Comparison of ENCODE assay signal across 19 cellular contexts in the genomic region with DNA sequence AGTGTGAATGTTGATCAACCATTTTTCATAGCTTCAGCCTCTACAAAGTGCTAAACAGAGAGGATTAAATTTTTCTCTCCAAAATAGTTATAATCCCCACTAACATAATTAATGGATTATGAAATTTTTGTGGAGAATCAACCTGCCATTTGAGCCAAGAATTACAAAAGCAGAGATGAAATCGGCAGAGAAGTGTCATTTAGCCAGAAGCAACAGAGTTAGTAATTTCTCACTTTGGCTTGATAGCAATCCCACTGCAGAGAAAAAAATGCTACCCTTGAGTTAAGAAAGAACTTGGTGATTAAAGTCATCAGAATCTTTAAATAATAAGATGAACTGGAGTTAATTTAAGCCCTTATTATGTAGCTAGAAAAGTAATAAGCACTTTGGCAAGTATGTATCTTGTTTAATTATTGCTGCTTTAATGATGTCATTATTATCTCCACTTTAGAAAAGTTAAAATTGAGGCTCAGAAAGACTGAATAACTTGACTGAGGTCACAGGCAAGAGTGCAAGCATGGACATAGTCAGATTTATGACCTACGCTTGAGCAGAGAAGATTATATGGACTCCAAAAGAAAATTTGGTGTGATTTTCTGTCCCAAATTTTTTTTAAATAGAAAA. TPM values are rescaled to one million over a fixed set of nuclear protein-coding genes. Genes with fewer than 3 reads are reported as not detected.
A peak's percentile ranks its signal among the peaks of the same experiment; 100 is the strongest.
DNase-seq lines count a peak whose midpoint lies in the region; ATAC-seq and TF ChIP-seq lines count a peak whose summit lies in the region.
"Had no signal": no experiment of that assay in that cellular context is flagged by ENCODE, and none has a peak within 500 bp of the region (broad histone marks: within the 10 kb centered on the region; RNA-seq: fewer than 3 reads in every experiment).

No MANE protein-coding gene starts in this region.

- TF ChIP-seq CTCF in A673 (conservative IDR thresholded peaks at IDR 0.05; ENCODE audit: low read depth, low read length) (no peak), PC-9 (conservative IDR thresholded peaks at IDR 0.05) (no peak), tibial nerve (IDR thresholded peaks at IDR 0.05) (no peak)

- no peaks in the 10 kb centered on the region for H4K20me1 ChIP-seq in PC-9 (ENCODE audit: insufficient read depth)

- H3K27me3 ChIP-seq in A673 (replicated peaks; ENCODE audit: insufficient read depth, low read depth, low read length, poor library complexity) = no peaks in the 10 kb centered on the region
- no peaks in the 10 kb centered on the region for H3K27me3 ChIP-seq in ACC112 (ENCODE audit: insufficient read depth, low read length)
- H3K27me3 ChIP-seq in PC-9 (ENCODE audit: insufficient read depth, low read depth) = no peaks in the 10 kb centered on the region
- H3K27me3 ChIP-seq in tibial nerve = no peaks in the 10 kb centered on the region
- H3K27me3 ChIP-seq: BE2C had no signal

- H3K9me3 ChIP-seq in A673 (ENCODE audit: low read depth, low read length, poor library complexity, severe bottlenecking) (peaks cover 14% of the 10 kb centered on the region), PC-9 (ENCODE audit: insufficient read depth, low read depth) (no peaks in the 10 kb centered on the region; the same call in 1 of the 2 replicates), tibial nerve (no peaks in the 10 kb centered on the region)
- H3K9me3 ChIP-seq: BE2C, Caco-2 had no signal

- H3K4me2 ChIP-seq in PC-9 = no peak overlapping the region

- 45 to 48% methylated on average over 2 of the region's 2 CpGs for WGBS in tibial nerve, 2 donors

- H3K9me2 ChIP-seq in PC-9 (ENCODE audit: insufficient read depth) = no peaks in the 10 kb centered on the region

- no peaks in the 10 kb centered on the region for H3F3A ChIP-seq in PC-9 (ENCODE audit: insufficient read depth, low read depth)

- H3K36me3 ChIP-seq in A673 (ENCODE audit: insufficient read depth, low read length, poor library complexity, severe bottlenecking) (no peaks in the 10 kb centered on the region), ACC112 (ENCODE audit: insufficient read depth, low read length) (no peaks in the 10 kb centered on the region), PC-9 (ENCODE audit: low read depth) (no peaks in the 10 kb centered on the region), tibial nerve (no peaks in the 10 kb centered on the region)
- H3K36me3 ChIP-seq: BE2C had no signal

- no peak for TF ChIP-seq POLR2A in tibial nerve (IDR thresholded peaks at IDR 0.05)

- H3K4me3 ChIP-seq in A673 (ENCODE audit: low read depth, low read length, poor library complexity, severe bottlenecking) (peak overlapping the region; percentile 3), ACC112 (ENCODE audit: low read depth, low read length) (no peak overlapping the region), PC-9 (no peak overlapping the region), tibial nerve (no peak overlapping the region)

- intact Hi-C loops in A673 (cut with micrococcal nuclease; ENCODE audit: unreplicated experiment) = loop anchor here (5.0 kb wide), 1 partner anchor 66 kb away; no protein-coding TSS in a partner anchor
- intact Hi-C loops in PC-9 (cut with micrococcal nuclease; ENCODE audit: unreplicated experiment) = no loop called here

- CTCF ChIA-PET in A673 (lab: Charles Lee) = no interaction called here
- CTCF ChIA-PET in PC-9 (lab: Charles Lee) = no interaction called here

- DNase-seq in A673 (ENCODE audit: low spot score) = peak; percentile 47
- peak; percentile 25 for DNase-seq in NCI-H446 treated with DMSO at 0.1 percent for 48 hours (lab: John Stamatoyannopoulos, UW)
- peak; percentile 21 for DNase-seq in fibroblast of gingiva (ENCODE audit: low read depth)
- DNase-seq in activated CD4-positive, CD25-positive, alpha-beta regulatory T cell treated with anti-CD3 and anti-CD28 coated beads, Interleukin-2, amount 50 U/mL, for 72 hours = no peak
- no peak for DNase-seq in PC-9
- no peak for DNase-seq in tibial nerve (ENCODE audit: low spot score in 2 of 2)
- DNase-seq: BE2C; Caco-2; CD4-positive, CD25-positive, alpha-beta regulatory T cell; H9; NCI-H1417 treated with DMSO at 0.1 percent for 48 hours; NCI-H187 treated with DMSO at 0.1 percent for 48 hours; NCI-H345; NCI-H748 treated with DMSO at 0.1 percent for 48 hours; NK-92 treated with Interleukin-12 subunit alpha and Interleukin-12 subunit beta, amount 100 ng/mL, for 24 hours had no signal

- no TSS peak for BruUV-seq in A673 (replicated peaks; lab: Mats Ljungman, UMichigan)
- no TSS peak for BruUV-seq in PC-9 (replicated peaks; lab: Mats Ljungman, UMichigan)

- H2AFZ ChIP-seq in ACC112 (ENCODE audit: low read length, unreplicated experiment) (peak overlapping the region; percentile 11), PC-9 (no peak overlapping the region)

- H3K4me1 ChIP-seq in A673 (ENCODE audit: insufficient read depth, low read length, poor library complexity, severe bottlenecking) = peaks cover 39% of the 10 kb centered on the region
- H3K4me1 ChIP-seq in ACC112 (ENCODE audit: control insufficient read depth, insufficient read depth, low read length, unreplicated experiment) = peaks cover 4% of the 10 kb centered on the region
- H3K4me1 ChIP-seq in PC-9 (replicated peaks; ENCODE audit: insufficient read depth) = no peaks in the 10 kb centered on the region
- no peaks in the 10 kb centered on the region for H3K4me1 ChIP-seq in tibial nerve
- H3K4me1 ChIP-seq: BE2C, Caco-2 had no signal

- H3K27ac ChIP-seq in A673 (ENCODE audit: low read depth, low read length, poor library complexity, severe bottlenecking) (peak overlapping the region; percentile 80), ACC112 (ENCODE audit: low read depth, low read length) (no peak overlapping the region), PC-9 (no peak overlapping the region), tibial nerve (no peak overlapping the region)

- TF ChIP-seq EP300 in tibial nerve (IDR thresholded peaks at IDR 0.05) = no peak

- H3K79me2 ChIP-seq in ACC112 (ENCODE audit: control insufficient read depth, insufficient read depth, low read length, unreplicated experiment) (no peaks in the 10 kb centered on the region), PC-9 (ENCODE audit: low read depth) (no peaks in the 10 kb centered on the region)

- POLR2A ChIA-PET in A673 (lab: Charles Lee; ENCODE audit: low non-redundant PET) (interaction anchor here (0.7 kb wide), 1 partner anchor 32 kb away, joined by 3 read pairs; no protein-coding TSS in a partner anchor), PC-9 (lab: Charles Lee; ENCODE audit: unreplicated experiment) (no interaction called here)

- no peak for ATAC-seq in GM21619 (IDR thresholded peaks at IDR 0.05; ENCODE audit: unreplicated experiment)
- ATAC-seq: Right ventricle myocardium inferior had no signal

RNA-seq across cellular contexts. Expression of gene RGS4, which starts 37.3 kb away (rescaled TPM):
- total RNA-seq in A673 (2021) = 23.8 and 24.2 TPM in 2 replicates
- total RNA-seq in PC-9 (2021) = not detected in 2 replicates
- 1 to 10 TPM in 1 of 4 donors, under 1 TPM in 2, not detected in 1; 0.21 to 1.4 (median 0.30) TPM for total RNA-seq in tibial nerve
- total RNA-seq: CD4-positive, CD25-positive, alpha-beta regulatory T cell; H9; HT-29 had no signal

Comparison
In these comparisons a context has a peak if more than half of its experiments do, and no peak if none do; other contexts are left out.
1. DNase-seq: peak in A673 (single experiment), NCI-H446 treated with DMSO at 0.1 percent for 48 hours (single experiment) and fibroblast of gingiva (single experiment); none in activated CD4-positive, CD25-positive, alpha-beta regulatory T cell treated with anti-CD3 and anti-CD28 coated beads, Interleukin-2, amount 50 U/mL, for 72 hours (single experiment), PC-9 (0 of 2) and tibial nerve (0 of 2).
2. RNA of gene RGS4, which starts 37.3 kb away (total RNA-seq): 23.8 to 24.2 TPM in A673; 0.21 to 1.4 TPM in tibial nerve and not detected in PC-9; every median in the first group is over 10 times any median in the second.